1 cellular context compared by ENCODE assay signal in the genomic region with DNA sequence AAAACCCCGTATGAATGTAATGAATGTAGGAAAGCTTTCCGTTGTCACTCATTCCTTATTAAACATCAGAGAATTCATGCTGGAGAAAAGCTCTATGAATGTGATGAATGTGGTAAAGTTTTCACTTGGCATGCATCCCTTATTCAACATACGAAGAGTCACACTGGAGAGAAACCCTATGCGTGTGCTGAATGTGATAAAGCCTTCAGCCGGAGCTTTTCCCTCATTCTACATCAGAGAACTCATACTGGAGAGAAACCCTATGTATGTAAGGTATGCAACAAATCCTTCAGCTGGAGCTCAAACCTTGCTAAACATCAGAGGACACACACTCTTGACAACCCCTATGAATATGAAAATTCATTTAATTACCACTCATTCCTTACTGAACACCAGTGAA.
A peak's percentile ranks its signal among the peaks of the same experiment; 100 is the strongest.
TF ChIP-seq lines count a peak whose summit lies in the region.

No MANE protein-coding gene starts in this region.

TF ChIP-seq in H1, 55 proteins besides CTCF, POLR2A, EP300 and RAD21:
- no peak for TF ChIP-seq TCF12 (IDR thresholded peaks at IDR 0.05; ENCODE audit: low read depth, low read length)
- TF ChIP-seq USF2 (IDR thresholded peaks at IDR 0.05; ENCODE audit: low read length): no peak
- TF ChIP-seq ZNF274 (IDR thresholded peaks at IDR 0.05; ENCODE audit: borderline replicate concordance, extremely low read depth, low read length): peak; percentile 95
- no peak for TF ChIP-seq TBP (IDR thresholded peaks at IDR 0.05; ENCODE audit: low read depth, low read length)
- TF ChIP-seq CTBP2 (IDR thresholded peaks at IDR 0.05; ENCODE audit: borderline replicate concordance, insufficient read depth, insufficient read length, low read length): no peak
- no peak for TF ChIP-seq RXRA (IDR thresholded peaks at IDR 0.05; ENCODE audit: insufficient read depth, low read depth, low read length)
- TF ChIP-seq EZH2 (IDR thresholded peaks at IDR 0.05; ENCODE audit: low read depth, low read length, severe bottlenecking): no peak
TF ChIP-seq in H1: peak in this region for 1.
